Comparison of ENCODE assay signal across 19 cellular contexts in genomic region chr3:64196236-64196929, GRCh38. TPM values are rescaled to one million over a fixed set of nuclear protein-coding genes. Genes with fewer than 3 reads are reported as not detected.
"Had no signal": no experiment of that assay in that cellular context is flagged by ENCODE, and none has a peak within 500 bp of the region (broad histone marks: within the 10 kb centered on the region; RNA-seq: fewer than 3 reads in every experiment).

No MANE protein-coding gene starts in this region.

- H3K4me1 Mint-ChIP-seq: activated B cell treated with CpG ODN at 0.5 μM for 24 hours; activated CD8-positive, alpha-beta memory T cell treated with anti-CD3 and anti-CD28 coated beads, Interleukin-2, amount 10 ng/mL, durations not matched to agents 7 days and 5 days; activated naive CD8-positive, alpha-beta T cell treated with anti-CD3 and anti-CD28 coated beads for 36 hours; naive thymus-derived CD4-positive, alpha-beta T cell; stimulated activated naive CD8-positive, alpha-beta T cell treated with anti-CD3 and anti-CD28 coated beads, Interleukin-15, amount 100 ng/mL, for 72 hours; T-cell had no signal

- DNase-seq: activated B cell treated with CpG ODN at 0.5 μM for 24 hours; activated CD4-positive, alpha-beta memory T cell treated with anti-CD3 and anti-CD28 coated beads for 36 hours; activated CD4-positive, alpha-beta T cell treated with anti-CD3 and anti-CD28 coated beads for 4 hours; activated CD8-positive, alpha-beta memory T cell treated with anti-CD3 and anti-CD28 coated beads, Interleukin-2, amount 10 ng/mL, durations not matched to agents 7 days and 5 days; activated naive CD4-positive, alpha-beta T cell; activated naive CD8-positive, alpha-beta T cell treated with anti-CD3 and anti-CD28 coated beads for 36 hours; amniotic stem cell; effector memory CD8-positive, alpha-beta T cell; foreskin keratinocyte; glutamatergic neuron; hippocampal formation; mesenchymal stem cell; naive thymus-derived CD4-positive, alpha-beta T cell; right cardiac atrium; stimulated activated naive CD8-positive, alpha-beta T cell treated with anti-CD3 and anti-CD28 coated beads, Interleukin-15, amount 100 ng/mL, for 72 hours; T-cell; testis; upper lobe of left lung had no signal

- H3K36me3 ChIP-seq: prostate gland had no signal

- H3K27me3 ChIP-seq: foreskin keratinocyte, testis, upper lobe of left lung had no signal

- H3K27me3 Mint-ChIP-seq: activated B cell treated with CpG ODN at 0.5 μM for 24 hours; activated CD4-positive, alpha-beta memory T cell treated with anti-CD3 and anti-CD28 coated beads for 36 hours; activated CD8-positive, alpha-beta memory T cell treated with anti-CD3 and anti-CD28 coated beads, Interleukin-2, amount 10 ng/mL, durations not matched to agents 7 days and 5 days had no signal

- H3K4me1 ChIP-seq: prostate gland, testis had no signal

- H3K4me3 Mint-ChIP-seq: activated B cell treated with CpG ODN at 0.5 μM for 24 hours; activated CD4-positive, alpha-beta memory T cell treated with anti-CD3 and anti-CD28 coated beads for 36 hours; activated CD8-positive, alpha-beta memory T cell treated with anti-CD3 and anti-CD28 coated beads, Interleukin-2, amount 10 ng/mL, durations not matched to agents 7 days and 5 days; activated naive CD8-positive, alpha-beta T cell treated with anti-CD3 and anti-CD28 coated beads for 36 hours; effector memory CD8-positive, alpha-beta T cell; naive thymus-derived CD4-positive, alpha-beta T cell; stimulated activated naive CD8-positive, alpha-beta T cell treated with anti-CD3 and anti-CD28 coated beads, Interleukin-15, amount 100 ng/mL, for 72 hours; T-cell had no signal

- ATAC-seq: activated CD8-positive, alpha-beta memory T cell treated with anti-CD3 and anti-CD28 coated beads, Interleukin-2, amount 10 ng/mL, durations not matched to agents 7 days and 5 days; effector memory CD8-positive, alpha-beta T cell; foreskin keratinocyte; naive thymus-derived CD4-positive, alpha-beta T cell; right cardiac atrium; stimulated activated naive CD8-positive, alpha-beta T cell treated with anti-CD3 and anti-CD28 coated beads, Interleukin-15, amount 100 ng/mL, for 72 hours; T-cell had no signal

- H3K9me3 ChIP-seq: prostate gland, testis had no signal

- H3K27ac ChIP-seq: foreskin keratinocyte, prostate gland, testis, upper lobe of left lung had no signal

- H3K4me3 ChIP-seq: prostate gland, testis, upper lobe of left lung had no signal

- H3K27ac Mint-ChIP-seq: activated B cell treated with CpG ODN at 0.5 μM for 24 hours; activated CD4-positive, alpha-beta memory T cell treated with anti-CD3 and anti-CD28 coated beads for 36 hours; activated CD8-positive, alpha-beta memory T cell treated with anti-CD3 and anti-CD28 coated beads, Interleukin-2, amount 10 ng/mL, durations not matched to agents 7 days and 5 days; activated naive CD8-positive, alpha-beta T cell treated with anti-CD3 and anti-CD28 coated beads for 36 hours; effector memory CD8-positive, alpha-beta T cell; naive thymus-derived CD4-positive, alpha-beta T cell; stimulated activated naive CD8-positive, alpha-beta T cell treated with anti-CD3 and anti-CD28 coated beads, Interleukin-15, amount 100 ng/mL, for 72 hours; T-cell had no signal

- H3K36me3 Mint-ChIP-seq: activated CD4-positive, alpha-beta memory T cell treated with anti-CD3 and anti-CD28 coated beads for 36 hours; activated CD8-positive, alpha-beta memory T cell treated with anti-CD3 and anti-CD28 coated beads, Interleukin-2, amount 10 ng/mL, durations not matched to agents 7 days and 5 days; activated naive CD8-positive, alpha-beta T cell treated with anti-CD3 and anti-CD28 coated beads for 36 hours; T-cell had no signal

RNA-seq across cellular contexts. Expression of gene PRICKLE2, which starts 28.9 kb away (rescaled TPM):
- total RNA-seq: activated CD4-positive, alpha-beta memory T cell treated with anti-CD3 and anti-CD28 coated beads for 36 hours; activated CD8-positive, alpha-beta memory T cell treated with anti-CD3 and anti-CD28 coated beads, Interleukin-2, amount 10 ng/mL, durations not matched to agents 7 days and 5 days; activated naive CD8-positive, alpha-beta T cell treated with anti-CD3 and anti-CD28 coated beads for 36 hours had no signal
- polyA plus RNA-seq: naive thymus-derived CD4-positive, alpha-beta T cell had no signal
